9 cellular contexts compared by ENCODE assay signal in genomic region chr16:85227924-85228462, GRCh38.
DNase-seq lines count a peak whose midpoint lies in the region; ATAC-seq, FAIRE-seq and TF ChIP-seq lines count a peak whose summit lies in the region.
"Had no signal": no experiment of that assay in that cellular context is flagged by ENCODE, and none has a peak within 500 bp of the region (broad histone marks: within the 10 kb centered on the region; RNA-seq: fewer than 3 reads in every experiment).

No MANE protein-coding gene starts in this region.

- FAIRE-seq in urothelium cell line (lab: Jason Lieb, UNC), result no peak

- 69% methylated on average over 17 of the region's 17 CpGs for WGBS in right cardiac atrium

- no peaks in the 10 kb centered on the region for H3K27me3 ChIP-seq in right cardiac atrium (ENCODE audit: control insufficient read depth, insufficient read depth)
- no peaks in the 10 kb centered on the region for H3K27me3 ChIP-seq in CD4-positive, alpha-beta memory T cell (ENCODE audit: insufficient read depth, low read length)

- H3K9me3 ChIP-seq in right cardiac atrium (ENCODE audit: control insufficient read depth, low read length), result no peaks in the 10 kb centered on the region
- H3K9me3 ChIP-seq in CD4-positive, alpha-beta memory T cell (ENCODE audit: control insufficient read depth in 1 of 2, low read length in 2 of 2), result no peaks in the 10 kb centered on the region

- H3K27ac Mint-ChIP-seq in CD4-positive, alpha-beta memory T cell, result no peak overlapping the region

- intact Hi-C loops in right cardiac atrium (cut with DNase I), result no loop called here
- intact Hi-C loops in cardiac septum (cut with DNase I), result no loop called here
- intact Hi-C loops in CD4-positive, alpha-beta memory T cell (cut with micrococcal nuclease), result no loop called here

- no peak overlapping the region for H3K27ac ChIP-seq in right cardiac atrium (ENCODE audit: low read length)
- no peak overlapping the region for H3K27ac ChIP-seq in CD4-positive, alpha-beta memory T cell (ENCODE audit: low read depth, low read length)

- no peaks in the 10 kb centered on the region for H3K36me3 Mint-ChIP-seq in CD4-positive, alpha-beta memory T cell

- no peaks in the 10 kb centered on the region for H3K4me1 Mint-ChIP-seq in CD4-positive, alpha-beta memory T cell

- POLR2A ChIA-PET in CD4-positive, alpha-beta memory T cell (lab: Charles Lee; ENCODE audit: partially characterized antibody), result no interaction called here

- peak; percentile 16 for TF ChIP-seq CTCF in fibroblast of mammary gland (conservative IDR thresholded peaks at IDR 0.05; ENCODE audit: control insufficient read depth, insufficient read depth, low read depth, low read length)

- CTCF ChIA-PET in CD4-positive, alpha-beta memory T cell (lab: Charles Lee; ENCODE audit: partially characterized antibody), result no interaction called here

- ATAC-seq in right cardiac atrium, result peak; percentile 38 to 59

- peaks cover 6% of the 10 kb centered on the region for H3K4me1 ChIP-seq in right cardiac atrium (ENCODE audit: control insufficient read depth, insufficient read depth, low read length)
- no peaks in the 10 kb centered on the region for H3K4me1 ChIP-seq in CD4-positive, alpha-beta memory T cell (ENCODE audit: insufficient read depth, low read length)

- peaks cover 0 to 3% (median 0%) of the 10 kb centered on the region in 8 donors for H3K9me3 Mint-ChIP-seq in CD4-positive, alpha-beta memory T cell

- H3K36me3 ChIP-seq in CD4-positive, alpha-beta memory T cell (ENCODE audit: insufficient read depth, low read length), result no peaks in the 10 kb centered on the region

- peaks cover 12 to 13% of the 10 kb centered on the region in 2 donors for H3K27me3 Mint-ChIP-seq in CD4-positive, alpha-beta memory T cell

- H3K4me3 ChIP-seq in right cardiac atrium (ENCODE audit: low read length) (no peak overlapping the region), fibroblast of mammary gland (ENCODE audit: control insufficient read depth, low read depth, low read length) (no peak overlapping the region)
- H3K4me3 ChIP-seq in CD4-positive, alpha-beta memory T cell (ENCODE audit: low read length in 2 of 2), result no peak overlapping the region

- H3K4me3 Mint-ChIP-seq in CD4-positive, alpha-beta memory T cell, result no peak overlapping the region

- peak in 1 of 3 donors; percentile 77 for DNase-seq in right cardiac atrium
- no peak for DNase-seq in cardiac septum (ENCODE audit: low spot score)
- peak; percentile 54 for DNase-seq in NCI-H2107 (lab: John Stamatoyannopoulos, UW)
- peak; percentile 72 for DNase-seq in fibroblast of mammary gland (ENCODE audit: low read depth)
- DNase-seq in urothelium cell line (ENCODE audit: low spot score), result peak; percentile 63
- no peak for DNase-seq in CD4-positive, alpha-beta memory T cell
- DNase-seq in hepatic stellate cell (ENCODE audit: low spot score), result no peak
- DNase-seq in NCI-H146 treated with DMSO at 0.1 percent for 48 hours (lab: John Stamatoyannopoulos, UW; ENCODE audit: unreplicated experiment), result no peak
- DNase-seq: activated CD8-positive, alpha-beta memory T cell treated with anti-CD3 and anti-CD28 coated beads, Interleukin-2, amount 50 U/mL, for 4 hours had no signal

Comparison
In these comparisons a context has a peak if more than half of its experiments do, and no peak if none do; other contexts are left out.
1. DNase-seq: peak in NCI-H2107 (single experiment), fibroblast of mammary gland (single experiment) and urothelium cell line (single experiment); none in cardiac septum (single experiment), CD4-positive, alpha-beta memory T cell (0 of 5), hepatic stellate cell (single experiment) and NCI-H146 treated with DMSO at 0.1 percent for 48 hours (single experiment).